In the genomic region with DNA sequence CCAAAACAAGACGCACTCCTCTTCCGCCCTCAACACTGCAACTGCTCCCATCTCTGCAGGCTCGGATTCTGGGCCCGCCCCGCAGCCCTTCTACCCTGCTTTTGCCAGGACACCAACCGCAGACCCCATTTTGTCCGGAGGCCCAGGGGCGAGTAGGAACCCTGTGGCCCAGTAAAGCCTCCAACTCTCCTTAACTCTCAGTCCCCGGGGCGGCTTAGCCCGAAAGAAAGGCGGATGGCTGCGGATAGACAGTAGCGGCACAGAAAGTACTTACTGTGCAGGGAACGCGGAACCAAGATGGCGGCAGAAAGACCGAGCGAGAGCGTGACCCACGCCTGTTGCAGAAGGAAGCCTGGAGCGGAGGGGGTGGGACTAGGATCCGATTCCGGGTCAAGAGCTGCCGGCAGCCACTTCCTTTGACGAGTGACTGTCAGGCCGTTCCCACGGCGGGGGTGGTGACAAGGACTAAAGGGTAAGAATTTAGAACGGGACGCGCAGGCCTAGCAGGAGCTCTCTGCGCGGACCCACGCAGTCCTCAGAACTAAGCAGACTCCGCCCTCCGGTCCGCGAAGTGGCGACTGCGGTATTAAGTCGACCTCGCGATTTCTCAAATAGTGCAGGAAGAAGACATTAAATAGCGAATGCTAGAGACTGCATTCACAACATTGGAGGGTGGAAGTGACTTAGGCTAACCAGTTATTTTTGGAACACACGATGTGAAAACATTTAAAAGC, we compare ENCODE assay signal across 8 cellular contexts.
DNase-seq lines count a peak whose midpoint lies in the region; ATAC-seq and TF ChIP-seq lines count a peak whose summit lies in the region.

A gene (minus strand): TSS at position 311 of the 734 bp plus-strand sequence. CDS start 778 bp downstream, outside the sequence.

- H3K4me3 Mint-ChIP-seq in central memory CD8-positive, alpha-beta T cell: peak within 1 kb of the TSS; percentile 99

- no peaks in the 10 kb centered on the region for H3K27me3 Mint-ChIP-seq in central memory CD8-positive, alpha-beta T cell

- DNase-seq in AG09309 (ENCODE audit: low read depth) (peak; percentile 94), NCI-H446 (lab: John Stamatoyannopoulos, UW) (peak; percentile 94 to 97), iris pigment epithelial cell (ENCODE audit: low read depth) (peak; percentile 99)
- peak; percentile 96 for DNase-seq in activated CD4-positive, CD25-positive, alpha-beta regulatory T cell treated with anti-CD3 and anti-CD28 coated beads, Interleukin-2, amount 50 U/mL, for 16 hours (ENCODE audit: low read depth, low spot score)
- peak; percentile 91 to 95 for DNase-seq in central memory CD8-positive, alpha-beta T cell (ENCODE audit: low spot score in 2 of 2)
- DNase-seq in stimulated activated CD4-positive, alpha-beta T cell treated with anti-CD3 and anti-CD28 coated beads, Interleukin-12 subunit alpha, Interleukin-12 subunit beta, amount 100 ng/mL, for 4 hours: peak; percentile 96

- peak within 1 kb of the TSS; percentile 99 for H3K27ac Mint-ChIP-seq in central memory CD8-positive, alpha-beta T cell (ENCODE audit: low read depth)

- no peaks in the 10 kb centered on the region for H3K9me3 Mint-ChIP-seq in central memory CD8-positive, alpha-beta T cell

- H3K4me1 Mint-ChIP-seq in central memory CD8-positive, alpha-beta T cell: peaks cover 60% of the 10 kb centered on the region

- peak within 1 kb of the TSS; percentile 88 for H3K4me3 ChIP-seq in AG09309 (ENCODE audit: control insufficient read depth, low read depth, low read length)

- ATAC-seq in GM19025 (IDR thresholded peaks at IDR 0.05; ENCODE audit: low read depth, unreplicated experiment): peak; percentile 94
- peak; percentile 94 for ATAC-seq in HG03342 (IDR thresholded peaks at IDR 0.05; ENCODE audit: unreplicated experiment)
- ATAC-seq in central memory CD8-positive, alpha-beta T cell (replicated peaks; ENCODE audit: extremely low read depth, poor library complexity, severe bottlenecking): peak; percentile 96

- H3K36me3 Mint-ChIP-seq in central memory CD8-positive, alpha-beta T cell (ENCODE audit: insufficient read depth): peaks cover 38% of the 10 kb centered on the region

- no peak for TF ChIP-seq CTCF in AG09309 (IDR thresholded peaks at IDR 0.05; ENCODE audit: control insufficient read depth, insufficient read depth, low read depth, low read length, missing control alignments)

Comparison
In these comparisons a context has a peak if more than half of its experiments do, and no peak if none do; other contexts are left out.
1. Peak in every context shown above with its lines: DNase-seq, ATAC-seq and H3K4me3 ChIP-seq.